In the genomic region with DNA sequence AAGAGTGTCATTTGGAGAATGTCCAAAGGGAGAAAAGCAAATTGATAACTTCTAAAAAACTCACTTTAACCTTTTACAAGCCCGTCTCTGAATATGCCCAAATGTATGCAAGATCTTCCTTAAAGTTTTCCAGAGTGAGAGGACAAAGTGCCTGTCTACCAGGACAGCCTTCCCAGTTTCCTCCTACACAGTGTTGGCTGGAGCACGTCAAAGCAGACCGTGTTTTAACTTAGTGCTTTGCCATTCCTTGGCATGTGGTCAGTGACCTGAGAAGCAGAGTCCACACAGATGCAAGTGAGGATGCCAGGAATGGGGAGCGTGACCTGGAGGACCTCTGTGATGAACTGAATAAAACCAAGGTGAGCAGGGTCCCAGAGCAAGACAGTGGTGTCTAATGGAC, we compare ENCODE assay signal across 16 cellular contexts.
DNase-seq lines count a peak whose midpoint lies in the region; ATAC-seq, FAIRE-seq and TF ChIP-seq lines count a peak whose summit lies in the region.
"Had no signal": no experiment of that assay in that cellular context is flagged by ENCODE, and none has a peak within 500 bp of the region (broad histone marks: within the 10 kb centered on the region; RNA-seq: fewer than 3 reads in every experiment).

No MANE protein-coding gene starts in this region.

- TF ChIP-seq CTCF in liver (IDR thresholded peaks at IDR 0.05; ENCODE audit: low read depth, low read length, missing input control) (no peak), HepG2 (CRISPR knock-in tag; IDR thresholded peaks at IDR 0.05) (no peak), fibroblast of pulmonary artery (IDR thresholded peaks at IDR 0.05; ENCODE audit: low read length, missing control alignments) (no peak), osteoblast (IDR thresholded peaks at IDR 0.05; ENCODE audit: extremely low read depth, low read depth, low read length) (no peak)

- H3K79me2 ChIP-seq in HepG2 (ENCODE audit: insufficient read depth, low read length) (no peaks in the 10 kb centered on the region), osteoblast (ENCODE audit: insufficient read depth, low read length) (no peaks in the 10 kb centered on the region)

- H3K36me3 Mint-ChIP-seq in activated naive CD8-positive, alpha-beta T cell treated with anti-CD3 and anti-CD28 coated beads, Interleukin-2, amount 50 U/mL, for 24 hours (ENCODE audit: low read depth), result no peaks in the 10 kb centered on the region
- H3K36me3 Mint-ChIP-seq: stimulated activated naive B cell treated with anti-CD40 and anti-IgM and Interleukin-4, amounts not matched to agents 10 μg/mL and 1 μg/mL and 100 μg/mL, for 72 hours had no signal

- intact Hi-C loops in HepG2 (cut with micrococcal nuclease; ENCODE audit: unreplicated experiment), result no loop called here

- no peak overlapping the region for H3K27ac Mint-ChIP-seq in activated naive CD8-positive, alpha-beta T cell treated with anti-CD3 and anti-CD28 coated beads, Interleukin-2, amount 50 U/mL, for 24 hours
- H3K27ac Mint-ChIP-seq: stimulated activated naive B cell treated with anti-CD40 and anti-IgM and Interleukin-4, amounts not matched to agents 10 μg/mL and 1 μg/mL and 100 μg/mL, for 72 hours had no signal

- ATAC-seq in HepG2, result no peak
- no peak for ATAC-seq in activated naive CD8-positive, alpha-beta T cell treated with anti-CD3 and anti-CD28 coated beads, Interleukin-2, amount 50 U/mL, for 24 hours
- ATAC-seq in GM21529 (IDR thresholded peaks at IDR 0.05; ENCODE audit: unreplicated experiment), result no peak
- ATAC-seq: stimulated activated naive B cell treated with anti-CD40 and anti-IgM and Interleukin-4, amounts not matched to agents 10 μg/mL and 1 μg/mL and 100 μg/mL, for 72 hours had no signal

- FAIRE-seq in HepG2 (lab: Jason Lieb, UNC), result no peak
- FAIRE-seq: kidney, urothelium cell line had no signal

- H4K20me1 ChIP-seq in HepG2 (ENCODE audit: insufficient read depth, low read length) (no peaks in the 10 kb centered on the region), osteoblast (ENCODE audit: insufficient read depth, low read length) (no peaks in the 10 kb centered on the region)

- 61% methylated on average over 4 of the region's 4 CpGs for WGBS in liver
- 43% methylated on average over 4 of the region's 4 CpGs for WGBS in HepG2 (ENCODE audit: low lambda C conversion rate)

- in situ Hi-C loops in HepG2 (cut with HindIII; ENCODE audit: extremely low pct_ligation_motif_present, low pct_unique_long_range_greater_than_20kb), result no loop called here

- no peak for TF ChIP-seq EP300 in HepG2 (IDR thresholded peaks at IDR 0.05; ENCODE audit: low read depth in 2 of 2, low read length in 2 of 2)
- no peak for TF ChIP-seq EP300 in HepG2 (CRISPR knock-in tag; IDR thresholded peaks at IDR 0.05; ENCODE audit: borderline replicate concordance)

- H3K4me1 Mint-ChIP-seq in activated naive CD8-positive, alpha-beta T cell treated with anti-CD3 and anti-CD28 coated beads, Interleukin-2, amount 50 U/mL, for 24 hours, result no peaks in the 10 kb centered on the region

- CTCF ChIA-PET in HepG2 (lab: Yijun Ruan, JAX; ENCODE audit: low intra/inter-chr PET ratio, low total read pairs), result no interaction called here

- no peaks in the 10 kb centered on the region for H3K9me3 ChIP-seq in liver (ENCODE audit: control insufficient read depth in 4 of 4, low read length in 3 of 4)
- H3K9me3 ChIP-seq in HepG2 (ENCODE audit: low read length), result no peaks in the 10 kb centered on the region; the same call in 1 of the 2 replicates
- H3K9me3 ChIP-seq in osteoblast (ENCODE audit: low read depth, low read length), result no peaks in the 10 kb centered on the region
- H3K9me3 ChIP-seq: ovary had no signal

- H3K9ac ChIP-seq in liver (ENCODE audit: low read depth in 1 of 2, low read length in 2 of 2), result no peak overlapping the region
- no peak overlapping the region for H3K9ac ChIP-seq in HepG2 (ENCODE audit: insufficient read depth, low read depth, low read length)

- H3K9me3 Mint-ChIP-seq in activated naive CD8-positive, alpha-beta T cell treated with anti-CD3 and anti-CD28 coated beads, Interleukin-2, amount 50 U/mL, for 24 hours, result no peaks in the 10 kb centered on the region
- H3K9me3 Mint-ChIP-seq: stimulated activated naive B cell treated with anti-CD40 and anti-IgM and Interleukin-4, amounts not matched to agents 10 μg/mL and 1 μg/mL and 100 μg/mL, for 72 hours had no signal

- POLR2A ChIA-PET in HepG2 (lab: Yijun Ruan, JAX), result no interaction called here

- H3K4me1 ChIP-seq in liver (ENCODE audit: control insufficient read depth in 4 of 4, insufficient read depth in 4 of 4, low read length in 3 of 4), result peaks cover 0 to 5% (median 0%) of the 10 kb centered on the region in 4 donors
- H3K4me1 ChIP-seq in HepG2 (ENCODE audit: insufficient read depth, low read length), result peaks cover 14% of the 10 kb centered on the region
- H3K4me1 ChIP-seq in osteoblast (ENCODE audit: insufficient read depth, low read length), result peaks cover 40% of the 10 kb centered on the region

- no peaks in the 10 kb centered on the region for H3K36me3 ChIP-seq in liver (ENCODE audit: control insufficient read depth in 4 of 4, insufficient read depth in 3 of 4, low read depth in 1 of 4, low read length in 3 of 4)
- H3K36me3 ChIP-seq in HepG2 (replicated peaks in 1 of 2; ENCODE audit: control insufficient read depth in 1 of 2, insufficient read depth in 2 of 2, low read length in 2 of 2), result no peaks in the 10 kb centered on the region
- no peaks in the 10 kb centered on the region for H3K36me3 ChIP-seq in osteoblast (ENCODE audit: insufficient read depth, low read length)
- H3K36me3 ChIP-seq: ovary had no signal

- H3K27me3 Mint-ChIP-seq in activated naive CD8-positive, alpha-beta T cell treated with anti-CD3 and anti-CD28 coated beads, Interleukin-2, amount 50 U/mL, for 24 hours, result peaks cover 5% of the 10 kb centered on the region

- H3K27ac ChIP-seq in liver (ENCODE audit: low read depth in 1 of 2, low read length in 2 of 2) (peak overlapping the region; percentile 6 to 35), HepG2 (ENCODE audit: extremely low read length, insufficient read depth, low read length) (no peak overlapping the region), osteoblast (ENCODE audit: low read depth, low read length) (peak overlapping the region; percentile 45)
- H3K27ac ChIP-seq: ovary had no signal

- DNase-seq in HepG2 (ENCODE audit: low spot score) (no peak), fibroblast of pulmonary artery (ENCODE audit: low read depth) (peak; percentile 33), osteoblast (ENCODE audit: insufficient read length, low spot score, missing footprints) (peak; percentile 81), GOT3 (lab: John Stamatoyannopoulos, UW) (no peak), NCI-H1092 treated with DMSO at 0.1 percent for 48 hours (lab: John Stamatoyannopoulos, UW) (no peak)
- no peak for DNase-seq in activated naive CD8-positive, alpha-beta T cell treated with anti-CD3 and anti-CD28 coated beads, Interleukin-2, amount 50 U/mL, for 24 hours
- DNase-seq: activated CD4-positive, alpha-beta T cell treated with anti-CD3 and anti-CD28 coated beads, Interleukin-2, amount 50 U/mL, for 1 hour; activated T-cell treated with anti-CD3 and anti-CD28 coated beads, Interleukin-2, amount 50 U/mL, for 48 hours; cortex of kidney; stimulated activated CD4-positive, alpha-beta T cell treated with anti-CD3 and anti-CD28 coated beads, Interleukin-12 subunit alpha, Interleukin-12 subunit beta, amount 100 ng/mL, for 4 hours; stimulated activated naive B cell treated with anti-CD40 and anti-IgM and Interleukin-4, amounts not matched to agents 10 μg/mL and 1 μg/mL and 100 μg/mL, for 72 hours had no signal

- no peak overlapping the region for H3K4me3 ChIP-seq in liver (ENCODE audit: low read depth in 1 of 3, low read length in 3 of 3)
- H3K4me3 ChIP-seq in HepG2 (replicated peaks in 1 of 3; ENCODE audit: insufficient read depth in 1 of 3, low read depth in 2 of 3, low read length in 3 of 3), result no peak overlapping the region
- H3K4me3 ChIP-seq in fibroblast of pulmonary artery (replicated peaks; ENCODE audit: low read depth, low read length), result no peak overlapping the region
- no peak overlapping the region for H3K4me3 ChIP-seq in osteoblast (ENCODE audit: insufficient read depth, low read length)
- H3K4me3 ChIP-seq: ovary had no signal

- no peak for TF ChIP-seq POLR2A in HepG2 (IDR thresholded peaks at IDR 0.05; ENCODE audit: insufficient read depth in 1 of 2, low read depth in 2 of 2, low read length in 2 of 2)

- BruUV-seq in HepG2 (replicated peaks; lab: Mats Ljungman, UMichigan), result no TSS peak

- no peak for TF ChIP-seq RAD21 in liver (IDR thresholded peaks at IDR 0.05)
- TF ChIP-seq RAD21 in HepG2 (CRISPR knock-in tag; IDR thresholded peaks at IDR 0.05), result no peak

- H2AFZ ChIP-seq in HepG2 (ENCODE audit: low read length) (no peak overlapping the region), osteoblast (ENCODE audit: low read length) (no peak overlapping the region)

- H3K27me3 ChIP-seq in liver (ENCODE audit: control insufficient read depth in 4 of 4, insufficient read depth in 4 of 4, low read length in 3 of 4), result no peaks in the 10 kb centered on the region
- peaks cover 0 to 27% of the 10 kb centered on the region in 2 experiments; a peak in 3 of 5 replicates for H3K27me3 ChIP-seq in HepG2 (ENCODE audit: control insufficient read depth in 1 of 2, insufficient read depth in 2 of 2, low read length in 2 of 2)
- H3K27me3 ChIP-seq in osteoblast (ENCODE audit: insufficient read depth, low read length), result no peaks in the 10 kb centered on the region
- H3K27me3 ChIP-seq: ovary had no signal

- H3K4me3 Mint-ChIP-seq in activated naive CD8-positive, alpha-beta T cell treated with anti-CD3 and anti-CD28 coated beads, Interleukin-2, amount 50 U/mL, for 24 hours, result no peak overlapping the region
- H3K4me3 Mint-ChIP-seq: stimulated activated naive B cell treated with anti-CD40 and anti-IgM and Interleukin-4, amounts not matched to agents 10 μg/mL and 1 μg/mL and 100 μg/mL, for 72 hours had no signal

- H3K4me2 ChIP-seq in HepG2 (ENCODE audit: low read depth, low read length) (no peak overlapping the region), osteoblast (ENCODE audit: insufficient read depth, low read length) (peak overlapping the region; percentile 36)

TF ChIP-seq in liver, 16 proteins besides CTCF, POLR2A, EP300 and RAD21 (continues in another document):
- TF ChIP-seq RXRA (IDR thresholded peaks at IDR 0.05), result no peak

TF ChIP-seq in HepG2, 621 proteins besides CTCF, POLR2A, EP300 and RAD21 (continues in another document):
- no peak for TF ChIP-seq ZNF558 (CRISPR knock-in tag; IDR thresholded peaks at IDR 0.05; ENCODE audit: borderline replicate concordance)
- no peak for TF ChIP-seq BORCS8-MEF2B (CRISPR knock-in tag; IDR thresholded peaks at IDR 0.05)

Comparison
In these comparisons a context has a peak if more than half of its experiments do, and no peak if none do; other contexts are left out.
1. DNase-seq: peak in fibroblast of pulmonary artery (single experiment) and osteoblast (single experiment); none in HepG2 (single experiment), activated naive CD8-positive, alpha-beta T cell treated with anti-CD3 and anti-CD28 coated beads, Interleukin-2, amount 50 U/mL, for 24 hours (single experiment), GOT3 (single experiment) and NCI-H1092 treated with DMSO at 0.1 percent for 48 hours (single experiment).